Comparison of ENCODE assay signal across 1 cellular context in genomic region chr6:27549241-27549598, GRCh38.
TF ChIP-seq lines count a peak whose summit lies in the region.
"Not testable (repeated sequence)": the region's sequence is repeated elsewhere in the genome, so short reads cannot be mapped to it uniquely, and the experiment has no call there.

No MANE protein-coding gene starts in this region.

TF ChIP-seq in K562, 482 proteins besides CTCF, POLR2A, EP300 and RAD21 (continued from another document):
- TF ChIP-seq, protein P1, sequence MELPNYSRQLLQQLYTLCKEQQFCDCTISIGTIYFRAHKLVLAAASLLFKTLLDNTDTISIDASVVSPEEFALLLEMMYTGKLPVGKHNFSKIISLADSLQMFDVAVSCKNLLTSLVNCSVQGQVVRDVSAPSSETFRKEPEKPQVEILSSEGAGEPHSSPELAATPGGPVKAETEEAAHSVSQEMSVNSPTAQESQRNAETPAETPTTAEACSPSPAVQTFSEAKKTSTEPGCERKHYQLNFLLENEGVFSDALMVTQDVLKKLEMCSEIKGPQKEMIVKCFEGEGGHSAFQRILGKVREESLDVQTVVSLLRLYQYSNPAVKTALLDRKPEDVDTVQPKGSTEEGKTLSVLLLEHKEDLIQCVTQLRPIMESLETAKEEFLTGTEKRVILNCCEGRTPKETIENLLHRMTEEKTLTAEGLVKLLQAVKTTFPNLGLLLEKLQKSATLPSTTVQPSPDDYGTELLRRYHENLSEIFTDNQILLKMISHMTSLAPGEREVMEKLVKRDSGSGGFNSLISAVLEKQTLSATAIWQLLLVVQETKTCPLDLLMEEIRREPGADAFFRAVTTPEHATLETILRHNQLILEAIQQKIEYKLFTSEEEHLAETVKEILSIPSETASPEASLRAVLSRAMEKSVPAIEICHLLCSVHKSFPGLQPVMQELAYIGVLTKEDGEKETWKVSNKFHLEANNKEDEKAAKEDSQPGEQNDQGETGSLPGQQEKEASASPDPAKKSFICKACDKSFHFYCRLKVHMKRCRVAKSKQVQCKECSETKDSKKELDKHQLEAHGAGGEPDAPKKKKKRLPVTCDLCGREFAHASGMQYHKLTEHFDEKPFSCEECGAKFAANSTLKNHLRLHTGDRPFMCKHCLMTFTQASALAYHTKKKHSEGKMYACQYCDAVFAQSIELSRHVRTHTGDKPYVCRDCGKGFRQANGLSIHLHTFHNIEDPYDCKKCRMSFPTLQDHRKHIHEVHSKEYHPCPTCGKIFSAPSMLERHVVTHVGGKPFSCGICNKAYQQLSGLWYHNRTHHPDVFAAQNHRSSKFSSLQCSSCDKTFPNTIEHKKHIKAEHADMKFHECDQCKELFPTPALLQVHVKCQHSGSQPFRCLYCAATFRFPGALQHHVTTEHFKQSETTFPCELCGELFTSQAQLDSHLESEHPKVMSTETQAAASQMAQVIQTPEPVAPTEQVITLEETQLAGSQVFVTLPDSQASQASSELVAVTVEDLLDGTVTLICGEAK (IDR thresholded peaks at IDR 0.05) = 0 out of 2 replicates have a peak, but pooled peaks have one; percentile 18
- TF ChIP-seq, protein P1 (CRISPR knock-in tag; IDR thresholded peaks at IDR 0.05) = not testable (repeated sequence)
